In the genomic region with DNA sequence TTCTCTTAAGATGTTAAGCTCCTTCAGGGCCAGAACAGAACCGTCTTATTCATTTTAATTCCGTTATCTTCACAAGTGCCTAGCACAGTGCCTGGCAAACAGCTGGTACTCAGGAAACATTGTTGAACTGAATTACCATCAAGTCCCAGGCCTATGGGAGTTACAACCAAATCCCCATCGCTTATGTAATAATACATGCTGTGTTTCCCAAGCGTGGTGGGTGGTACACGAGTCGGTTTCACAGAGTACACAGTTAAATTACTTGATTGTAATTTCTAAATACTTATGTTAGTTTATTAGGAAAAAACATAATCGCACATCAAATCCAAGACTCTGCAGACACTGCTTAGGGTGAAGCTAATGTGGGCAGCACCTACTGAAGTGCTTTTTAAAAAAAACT, we compare ENCODE assay signal across 8 cellular contexts. TPM values are rescaled to one million over a fixed set of nuclear protein-coding genes. Genes with fewer than 3 reads are reported as not detected.
DNase-seq lines count a peak whose midpoint lies in the region; ATAC-seq and TF ChIP-seq lines count a peak whose summit lies in the region.

No MANE protein-coding gene starts in this region.

- H3K27me3 Mint-ChIP-seq in T-helper 2 cell treated with Interferon-gamma antibody and Interleukin-4, amounts not matched to agents 5 μg/mL and 100 μg/mL, for 36 hours (ENCODE audit: low read depth) = no peaks in the 10 kb centered on the region

- H3K4me1 Mint-ChIP-seq in T-helper 2 cell treated with Interferon-gamma antibody and Interleukin-4, amounts not matched to agents 5 μg/mL and 100 μg/mL, for 36 hours (ENCODE audit: low read depth) = peaks cover 25% of the 10 kb centered on the region

- H3K9me3 Mint-ChIP-seq in T-helper 2 cell treated with Interferon-gamma antibody and Interleukin-4, amounts not matched to agents 5 μg/mL and 100 μg/mL, for 36 hours = no peaks in the 10 kb centered on the region

- H3K4me3 Mint-ChIP-seq in T-helper 2 cell treated with Interferon-gamma antibody and Interleukin-4, amounts not matched to agents 5 μg/mL and 100 μg/mL, for 36 hours = peak overlapping the region; percentile 100

- in situ Hi-C loops in ACHN (cut with HindIII; ENCODE audit: low pct_ligation_motif_present, low pct_unique_long_range_greater_than_20kb, low sequenced_read_pairs) = no loop called here

- DNase-seq in ACHN (peak; percentile 26), foreskin fibroblast (peak in 1 of 2 donors; percentile 11), retinal pigment epithelial cell (ENCODE audit: low read depth) (peak; percentile 7), NCI-H2107 treated with DMSO at 0.1 percent for 48 hours (lab: John Stamatoyannopoulos, UW; ENCODE audit: unreplicated experiment) (no peak), OCI-M2 (lab: John Stamatoyannopoulos, UW; ENCODE audit: unreplicated experiment) (no peak)
- no peak for DNase-seq in T-helper 2 cell treated with Interferon-gamma antibody and Interleukin-4, amounts not matched to agents 5 μg/mL and 100 μg/mL, for 36 hours (ENCODE audit: low spot score)

- H3K4me3 ChIP-seq in foreskin fibroblast (ENCODE audit: low read depth in 1 of 2, low read length in 2 of 2) = peak overlapping the region; percentile 93 to 94
- peak overlapping the region; percentile 81 for H3K4me3 ChIP-seq in retinal pigment epithelial cell (ENCODE audit: low read length)

- H3K36me3 Mint-ChIP-seq in T-helper 2 cell treated with Interferon-gamma antibody and Interleukin-4, amounts not matched to agents 5 μg/mL and 100 μg/mL, for 36 hours (ENCODE audit: low read depth) = peaks cover 27% of the 10 kb centered on the region

- H3K27ac Mint-ChIP-seq in T-helper 2 cell treated with Interferon-gamma antibody and Interleukin-4, amounts not matched to agents 5 μg/mL and 100 μg/mL, for 36 hours = peak overlapping the region; percentile 100

- ATAC-seq in GM18909 (IDR thresholded peaks at IDR 0.05; ENCODE audit: poor library complexity, unreplicated experiment) = peak; percentile 1
- no peak for ATAC-seq in esophagus mucosa

- TF ChIP-seq CTCF in foreskin fibroblast (IDR thresholded peaks at IDR 0.05; ENCODE audit: low read depth, low read length) (no peak), retinal pigment epithelial cell (conservative IDR thresholded peaks at IDR 0.05; ENCODE audit: low read depth, low read length) (no peak)

RNA-seq across cellular contexts. Expression of gene ANGEL2, which starts 1.0 kb away (rescaled TPM):
- 16.0 TPM for total RNA-seq in esophagus mucosa

RNA-seq across cellular contexts. Expression of gene RPS6KC1, which starts 36.4 kb away (rescaled TPM):
- total RNA-seq in esophagus mucosa = 8.5 TPM

Comparison
In these comparisons a context has a peak if more than half of its experiments do, and no peak if none do; other contexts are left out.
1. DNase-seq: peak in ACHN (single experiment) and retinal pigment epithelial cell (single experiment); none in T-helper 2 cell treated with Interferon-gamma antibody and Interleukin-4, amounts not matched to agents 5 μg/mL and 100 μg/mL, for 36 hours (single experiment), NCI-H2107 treated with DMSO at 0.1 percent for 48 hours (single experiment) and OCI-M2 (single experiment).